Comparison of ENCODE assay signal across 8 cellular contexts in the genomic region with DNA sequence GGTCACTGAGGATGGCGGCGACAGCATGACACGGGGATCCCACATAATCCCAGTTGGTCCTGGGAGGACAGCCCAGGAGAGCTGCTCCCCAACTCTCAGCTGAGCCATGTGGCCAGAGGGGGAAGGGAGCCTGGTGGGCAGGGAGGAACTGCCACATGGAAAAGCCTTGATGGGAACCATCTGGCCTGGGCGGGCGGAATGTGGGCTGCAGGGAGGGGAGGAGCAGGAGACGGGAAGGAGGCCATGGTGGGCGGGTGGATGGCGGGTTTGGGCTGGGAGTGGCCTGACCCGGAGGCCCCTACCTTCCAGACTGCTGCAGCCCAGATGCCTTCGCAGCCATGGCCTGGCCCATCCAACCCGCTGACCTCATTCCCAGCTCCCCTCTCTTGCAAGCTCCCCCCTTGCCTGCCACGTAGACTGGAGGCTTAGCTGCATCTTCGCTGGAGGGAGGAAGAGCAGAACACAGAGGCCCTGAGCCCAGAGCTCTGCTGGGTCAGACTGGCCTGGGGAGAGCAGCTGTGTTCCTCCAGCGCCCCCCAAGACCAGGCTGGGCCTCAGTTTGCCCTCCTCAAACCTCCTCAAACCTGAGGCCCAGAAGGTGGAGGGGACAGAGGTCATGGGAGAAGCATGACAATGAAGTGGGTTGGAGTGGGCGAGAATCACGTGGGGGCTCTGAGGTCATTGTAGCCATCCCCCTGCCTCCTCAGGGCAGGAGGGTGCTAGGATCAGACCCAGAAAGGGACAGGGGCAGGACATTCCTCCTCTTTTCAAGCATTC. TPM values are rescaled to one million over a fixed set of nuclear protein-coding genes. Genes with fewer than 3 reads are reported as not detected.
DNase-seq lines count a peak whose midpoint lies in the region; ATAC-seq and TF ChIP-seq lines count a peak whose summit lies in the region.

No MANE protein-coding gene starts in this region.

- no peak for ATAC-seq in stimulated activated effector memory CD8-positive, alpha-beta T cell treated with anti-CD3 and anti-CD28 coated beads, Interleukin-12 subunit alpha, Interleukin-12 subunit beta, amount 100 ng/mL, for 72 hours
- ATAC-seq in HG02938 (IDR thresholded peaks at IDR 0.05; ENCODE audit: unreplicated experiment), result no peak
- ATAC-seq in GM21528 (IDR thresholded peaks at IDR 0.05; ENCODE audit: low FRiP score, unreplicated experiment), result no peak

- peaks cover 83% of the 10 kb centered on the region for H3K27me3 Mint-ChIP-seq in Calu3 (ENCODE audit: unreplicated experiment)
- peaks cover 14% of the 10 kb centered on the region for H3K27me3 Mint-ChIP-seq in glutamatergic neuron (ENCODE audit: unreplicated experiment)
- H3K27me3 Mint-ChIP-seq in activated T-helper 2 cell treated with anti-CD3 and anti-CD28 coated beads, Interferon-gamma antibody, Interleukin-2, Interleukin-4, amounts not matched to agents 10 μg/mL and 5 μg/mL and 100 μg/mL, durations not matched to agents 14 hours and 24 hours and 36 hours (ENCODE audit: low read depth), result peaks cover 47% of the 10 kb centered on the region

- peaks cover 32% of the 10 kb centered on the region for H3K4me1 Mint-ChIP-seq in Calu3 (ENCODE audit: low read depth, unreplicated experiment)
- H3K4me1 Mint-ChIP-seq in glutamatergic neuron (ENCODE audit: low read depth, unreplicated experiment), result peaks cover 27% of the 10 kb centered on the region
- H3K4me1 Mint-ChIP-seq in stimulated activated effector memory CD8-positive, alpha-beta T cell treated with anti-CD3 and anti-CD28 coated beads, Interleukin-12 subunit alpha, Interleukin-12 subunit beta, amount 100 ng/mL, for 72 hours, result peaks cover 34% of the 10 kb centered on the region
- peaks cover 11% of the 10 kb centered on the region for H3K4me1 Mint-ChIP-seq in activated T-helper 2 cell treated with anti-CD3 and anti-CD28 coated beads, Interferon-gamma antibody, Interleukin-2, Interleukin-4, amounts not matched to agents 10 μg/mL and 5 μg/mL and 100 μg/mL, durations not matched to agents 14 hours and 24 hours and 36 hours (ENCODE audit: low read depth)

- H3K4me3 Mint-ChIP-seq in Calu3 (ENCODE audit: low read depth, unreplicated experiment), result peak overlapping the region; percentile 36
- peak overlapping the region; percentile 64 for H3K4me3 Mint-ChIP-seq in glutamatergic neuron (ENCODE audit: unreplicated experiment)
- H3K4me3 Mint-ChIP-seq in stimulated activated effector memory CD8-positive, alpha-beta T cell treated with anti-CD3 and anti-CD28 coated beads, Interleukin-12 subunit alpha, Interleukin-12 subunit beta, amount 100 ng/mL, for 72 hours, result no peak overlapping the region
- H3K4me3 Mint-ChIP-seq in activated T-helper 2 cell treated with anti-CD3 and anti-CD28 coated beads, Interferon-gamma antibody, Interleukin-2, Interleukin-4, amounts not matched to agents 10 μg/mL and 5 μg/mL and 100 μg/mL, durations not matched to agents 14 hours and 24 hours and 36 hours (ENCODE audit: low read depth), result no peak overlapping the region

- H3K9me3 ChIP-seq in SJSA1 (replicated peaks), result no peaks in the 10 kb centered on the region

- BruUV-seq in Calu3 (replicated peaks; lab: Mats Ljungman, UMichigan), result no TSS peak

- H3K27ac ChIP-seq in SJSA1, result peak overlapping the region; percentile 98

- TF ChIP-seq CTCF in Calu3 (IDR thresholded peaks at IDR 0.05; ENCODE audit: unreplicated experiment), result no peak
- TF ChIP-seq CTCF in glutamatergic neuron (IDR thresholded peaks at IDR 0.05; ENCODE audit: partially characterized antibody, unreplicated experiment), result no peak

- H3K36me3 Mint-ChIP-seq in Calu3 (ENCODE audit: insufficient read depth, unreplicated experiment) (no peaks in the 10 kb centered on the region), glutamatergic neuron (ENCODE audit: unreplicated experiment) (no peaks in the 10 kb centered on the region)
- no peaks in the 10 kb centered on the region for H3K36me3 Mint-ChIP-seq in stimulated activated effector memory CD8-positive, alpha-beta T cell treated with anti-CD3 and anti-CD28 coated beads, Interleukin-12 subunit alpha, Interleukin-12 subunit beta, amount 100 ng/mL, for 72 hours
- no peaks in the 10 kb centered on the region for H3K36me3 Mint-ChIP-seq in activated T-helper 2 cell treated with anti-CD3 and anti-CD28 coated beads, Interferon-gamma antibody, Interleukin-2, Interleukin-4, amounts not matched to agents 10 μg/mL and 5 μg/mL and 100 μg/mL, durations not matched to agents 14 hours and 24 hours and 36 hours (ENCODE audit: low read depth)

- H3K27me3 ChIP-seq in SJSA1 (replicated peaks), result no peaks in the 10 kb centered on the region

- peaks cover 73% of the 10 kb centered on the region for H3K4me1 ChIP-seq in SJSA1 (replicated peaks)

- DNase-seq in Calu3, result no peak
- peak; percentile 99 to 100 for DNase-seq in SJSA1 (ENCODE audit: low read depth in 1 of 2, low spot score in 2 of 2)
- peak; percentile 79 for DNase-seq in glutamatergic neuron
- DNase-seq in posterior vena cava (ENCODE audit: low spot score), result peak; percentile 98
- no peak for DNase-seq in stimulated activated effector memory CD8-positive, alpha-beta T cell treated with anti-CD3 and anti-CD28 coated beads, Interleukin-12 subunit alpha, Interleukin-12 subunit beta, amount 100 ng/mL, for 72 hours (ENCODE audit: low spot score in 2 of 2)
- no peak for DNase-seq in activated T-helper 2 cell treated with anti-CD3 and anti-CD28 coated beads, Interferon-gamma antibody, Interleukin-2, Interleukin-4, amounts not matched to agents 10 μg/mL and 5 μg/mL and 100 μg/mL, durations not matched to agents 14 hours and 24 hours and 36 hours (ENCODE audit: low spot score)

- intact Hi-C loops in Calu3 (cut with micrococcal nuclease; ENCODE audit: unreplicated experiment), result no loop called here
- intact Hi-C loops in posterior vena cava (cut with DNase I), result no loop called here
- intact Hi-C loops in activated T-helper 2 cell treated with anti-CD3 and anti-CD28 coated beads, Interferon-gamma antibody, Interleukin-2, Interleukin-4, amounts not matched to agents 10 μg/mL and 5 μg/mL and 100 μg/mL, durations not matched to agents 14 hours and 24 hours and 36 hours (cut with micrococcal nuclease), result loop anchor here (10.0 kb wide), 1 partner anchor 265 kb away; a partner anchor contains a TSS

- CTCF ChIA-PET in Calu3 (lab: Charles Lee), result interaction anchor here (2.8 kb wide), 1 partner anchor 9 kb away, joined by 12 read pairs; no protein-coding TSS in a partner anchor

- H3K9me3 Mint-ChIP-seq in Calu3 (ENCODE audit: low read depth, unreplicated experiment) (no peaks in the 10 kb centered on the region), glutamatergic neuron (ENCODE audit: unreplicated experiment) (peaks cover 10% of the 10 kb centered on the region)
- H3K9me3 Mint-ChIP-seq in stimulated activated effector memory CD8-positive, alpha-beta T cell treated with anti-CD3 and anti-CD28 coated beads, Interleukin-12 subunit alpha, Interleukin-12 subunit beta, amount 100 ng/mL, for 72 hours, result no peaks in the 10 kb centered on the region
- H3K9me3 Mint-ChIP-seq in activated T-helper 2 cell treated with anti-CD3 and anti-CD28 coated beads, Interferon-gamma antibody, Interleukin-2, Interleukin-4, amounts not matched to agents 10 μg/mL and 5 μg/mL and 100 μg/mL, durations not matched to agents 14 hours and 24 hours and 36 hours, result no peaks in the 10 kb centered on the region

- H3K4me3 ChIP-seq in SJSA1, result peak overlapping the region; percentile 8

- no peaks in the 10 kb centered on the region for H3K36me3 ChIP-seq in SJSA1

- H3K27ac Mint-ChIP-seq in Calu3 (ENCODE audit: unreplicated experiment) (no peak overlapping the region), glutamatergic neuron (ENCODE audit: unreplicated experiment) (peak overlapping the region; percentile 82)
- no peak overlapping the region for H3K27ac Mint-ChIP-seq in stimulated activated effector memory CD8-positive, alpha-beta T cell treated with anti-CD3 and anti-CD28 coated beads, Interleukin-12 subunit alpha, Interleukin-12 subunit beta, amount 100 ng/mL, for 72 hours
- no peak overlapping the region for H3K27ac Mint-ChIP-seq in activated T-helper 2 cell treated with anti-CD3 and anti-CD28 coated beads, Interferon-gamma antibody, Interleukin-2, Interleukin-4, amounts not matched to agents 10 μg/mL and 5 μg/mL and 100 μg/mL, durations not matched to agents 14 hours and 24 hours and 36 hours

RNA-seq across cellular contexts. Expression of a gene that starts 8.2 kb away (rescaled TPM):
- total RNA-seq in Calu3 (2022) (5.5 and 9.4 TPM in 2 replicates), glutamatergic neuron (ENCODE audit: unreplicated experiment) (10.1 TPM), posterior vena cava (1,000 to 10,000 TPM in 1 of 2 donors, 100 to 1,000 TPM in 1; 456 to 1,821 TPM)
- total RNA-seq in SJSA1 (2014; rRNA removed; shearing (Covaris generic)), result 957 and 2,133 TPM in 2 replicates
- 13.9 and 15.5 TPM in 2 replicates for total RNA-seq in activated T-helper 2 cell treated with anti-CD3 and anti-CD28 coated beads, Interferon-gamma antibody, Interleukin-2, Interleukin-4, amounts not matched to agents 10 μg/mL and 5 μg/mL and 100 μg/mL, durations not matched to agents 14 hours and 24 hours and 36 hours

RNA-seq across cellular contexts. Expression of a gene that starts 43.9 kb away (rescaled TPM):
- total RNA-seq in Calu3 (2022), result not detected in 2 replicates
- total RNA-seq in SJSA1 (2014; rRNA removed; shearing (Covaris generic)), result 2.4 TPM in 1 of 2 replicates, not detected in the other
- total RNA-seq in glutamatergic neuron (ENCODE audit: unreplicated experiment), result 1.3 TPM
- 10 to 100 TPM; 87.9 to 99.0 TPM for total RNA-seq in posterior vena cava
- 0.41 and 0.48 TPM in 2 replicates for total RNA-seq in activated T-helper 2 cell treated with anti-CD3 and anti-CD28 coated beads, Interferon-gamma antibody, Interleukin-2, Interleukin-4, amounts not matched to agents 10 μg/mL and 5 μg/mL and 100 μg/mL, durations not matched to agents 14 hours and 24 hours and 36 hours

RNA-seq across cellular contexts. Expression of a gene that starts 59.2 kb away (rescaled TPM):
- 74.3 and 89.7 TPM in 2 replicates for total RNA-seq in Calu3 (2022)
- total RNA-seq in SJSA1 (2014; rRNA removed; shearing (Covaris generic)), result 69.4 and 70.1 TPM in 2 replicates
- 74.0 TPM for total RNA-seq in glutamatergic neuron (ENCODE audit: unreplicated experiment)
- 10 to 100 TPM; 51.4 to 53.7 TPM for total RNA-seq in posterior vena cava
- 126 and 130 TPM in 2 replicates for total RNA-seq in activated T-helper 2 cell treated with anti-CD3 and anti-CD28 coated beads, Interferon-gamma antibody, Interleukin-2, Interleukin-4, amounts not matched to agents 10 μg/mL and 5 μg/mL and 100 μg/mL, durations not matched to agents 14 hours and 24 hours and 36 hours

Comparison
In these comparisons a context has a peak if more than half of its experiments do, and no peak if none do; other contexts are left out.
1. DNase-seq: peak in SJSA1 (2 of 2), glutamatergic neuron (single experiment) and posterior vena cava (single experiment); none in Calu3 (single experiment), stimulated activated effector memory CD8-positive, alpha-beta T cell treated with anti-CD3 and anti-CD28 coated beads, Interleukin-12 subunit alpha, Interleukin-12 subunit beta, amount 100 ng/mL, for 72 hours (0 of 2) and activated T-helper 2 cell treated with anti-CD3 and anti-CD28 coated beads, Interferon-gamma antibody, Interleukin-2, Interleukin-4, amounts not matched to agents 10 μg/mL and 5 μg/mL and 100 μg/mL, durations not matched to agents 14 hours and 24 hours and 36 hours (single experiment).
2. H3K4me3 Mint-ChIP-seq: peak in Calu3 (single experiment) and glutamatergic neuron (single experiment); none in stimulated activated effector memory CD8-positive, alpha-beta T cell treated with anti-CD3 and anti-CD28 coated beads, Interleukin-12 subunit alpha, Interleukin-12 subunit beta, amount 100 ng/mL, for 72 hours (single experiment) and activated T-helper 2 cell treated with anti-CD3 and anti-CD28 coated beads, Interferon-gamma antibody, Interleukin-2, Interleukin-4, amounts not matched to agents 10 μg/mL and 5 μg/mL and 100 μg/mL, durations not matched to agents 14 hours and 24 hours and 36 hours (single experiment).
3. RNA of a gene that starts 8.2 kb away (total RNA-seq): 456 to 1,821 TPM in posterior vena cava and 957 to 2,133 TPM in SJSA1; 13.9 to 15.5 TPM in activated T-helper 2 cell treated with anti-CD3 and anti-CD28 coated beads, Interferon-gamma antibody, Interleukin-2, Interleukin-4, amounts not matched to agents 10 μg/mL and 5 μg/mL and 100 μg/mL, durations not matched to agents 14 hours and 24 hours and 36 hours, 10.1 TPM in glutamatergic neuron (single experiment) and 5.5 to 9.4 TPM in Calu3; every median in the first group is over 10 times any median in the second.
4. RNA of a gene that starts 43.9 kb away (total RNA-seq): 87.9 to 99.0 TPM in posterior vena cava; 2.4 TPM in SJSA1, 1.3 TPM in glutamatergic neuron (single experiment), 0.41 to 0.48 TPM in activated T-helper 2 cell treated with anti-CD3 and anti-CD28 coated beads, Interferon-gamma antibody, Interleukin-2, Interleukin-4, amounts not matched to agents 10 μg/mL and 5 μg/mL and 100 μg/mL, durations not matched to agents 14 hours and 24 hours and 36 hours and not detected in Calu3; every median in the first group is over 10 times any median in the second.